In genomic region chr19:34135033-34135370, GRCh38 we compare ENCODE assay signal across 8 cellular contexts. TPM values are rescaled to one million over a fixed set of nuclear protein-coding genes. Genes with fewer than 3 reads are reported as not detected.
A peak's percentile ranks its signal among the peaks of the same experiment; 100 is the strongest.
DNase-seq lines count a peak whose midpoint lies in the region; ATAC-seq, FAIRE-seq and TF ChIP-seq lines count a peak whose summit lies in the region.

No MANE protein-coding gene starts in this region.

- no peaks in the 10 kb centered on the region for H3K4me1 Mint-ChIP-seq in dendritic cell treated with granulocyte-macrophage colony-stimulating factor and Interleukin-4, amounts not matched to agents 40 ng/mL and 50 ng/mL, for 4 days (ENCODE audit: low read depth)
- H3K4me1 Mint-ChIP-seq in natural killer cell treated with Interleukin-12 subunit alpha and Interleukin-12 subunit beta and Interleukin-15 and Interleukin-18, amount 100 ng/mL, for 72 hours (ENCODE audit: low read depth in 2 of 2) = peaks cover 0 to 2% of the 10 kb centered on the region in 2 donors

- H3K27me3 ChIP-seq in BLaER1 treated with 17β-estradiol and CSF1 and Interleukin-3, amounts not matched to agents 10 nM and 100 nM = no peaks in the 10 kb centered on the region
- no peaks in the 10 kb centered on the region for H3K27me3 ChIP-seq in Loucy (ENCODE audit: insufficient read depth, low read length, poor library complexity, severe bottlenecking)

- no peaks in the 10 kb centered on the region for H3K9me3 ChIP-seq in BLaER1 treated with 17β-estradiol and CSF1 and Interleukin-3, amounts not matched to agents 10 nM and 100 nM (replicated peaks in 1 of 11)
- H3K9me3 ChIP-seq in Loucy (ENCODE audit: insufficient read depth, low read depth, low read length) = no peaks in the 10 kb centered on the region

- H3K9ac ChIP-seq in BLaER1 treated with 17β-estradiol and CSF1 and Interleukin-3, amounts not matched to agents 10 nM and 100 nM = peak overlapping the region; percentile 83 to 91 (median 87)
- peak overlapping the region; percentile 94 for H3K9ac ChIP-seq in Loucy (ENCODE audit: low read depth, low read length, poor library complexity, severe bottlenecking)

- H3K27ac ChIP-seq in BLaER1 treated with 17β-estradiol and CSF1 and Interleukin-3, amounts not matched to agents 10 nM and 100 nM = peak overlapping the region; percentile 75 to 93 (median 86); a peak in 21 of 22 replicates

- no peaks in the 10 kb centered on the region for H3K9me3 Mint-ChIP-seq in dendritic cell treated with granulocyte-macrophage colony-stimulating factor and Interleukin-4, amounts not matched to agents 40 ng/mL and 50 ng/mL, for 4 days
- H3K9me3 Mint-ChIP-seq in natural killer cell treated with Interleukin-12 subunit alpha and Interleukin-12 subunit beta and Interleukin-15 and Interleukin-18, amount 100 ng/mL, for 72 hours = no peaks in the 10 kb centered on the region

- no peaks in the 10 kb centered on the region for H3F3A ChIP-seq in Loucy (ENCODE audit: low read depth)

- H3K36me3 Mint-ChIP-seq in dendritic cell treated with granulocyte-macrophage colony-stimulating factor and Interleukin-4, amounts not matched to agents 40 ng/mL and 50 ng/mL, for 4 days (ENCODE audit: low read depth) = peaks cover 8% of the 10 kb centered on the region
- H3K36me3 Mint-ChIP-seq in natural killer cell treated with Interleukin-12 subunit alpha and Interleukin-12 subunit beta and Interleukin-15 and Interleukin-18, amount 100 ng/mL, for 72 hours = no peaks in the 10 kb centered on the region

- peaks cover 7% of the 10 kb centered on the region for H3K27me3 Mint-ChIP-seq in dendritic cell treated with granulocyte-macrophage colony-stimulating factor and Interleukin-4, amounts not matched to agents 40 ng/mL and 50 ng/mL, for 4 days
- peaks cover 0 to under 1% of the 10 kb centered on the region in 2 donors for H3K27me3 Mint-ChIP-seq in natural killer cell treated with Interleukin-12 subunit alpha and Interleukin-12 subunit beta and Interleukin-15 and Interleukin-18, amount 100 ng/mL, for 72 hours

- H3K4me3 ChIP-seq in BLaER1 treated with 17β-estradiol and CSF1 and Interleukin-3, amounts not matched to agents 10 nM and 100 nM = peak overlapping the region; percentile 66 to 83 (median 74)
- H3K4me3 ChIP-seq in Loucy (ENCODE audit: low read length, poor library complexity, severe bottlenecking) = peak overlapping the region; percentile 93

- H3K4me2 ChIP-seq in BLaER1 treated with 17β-estradiol and CSF1 and Interleukin-3, amounts not matched to agents 10 nM and 100 nM = peak overlapping the region; percentile 78 to 97 (median 87)
- peak overlapping the region; percentile 87 for H3K4me2 ChIP-seq in Loucy (ENCODE audit: low read depth, low read length, poor library complexity, severe bottlenecking)

- H3K9me2 ChIP-seq in Loucy (replicated peaks; ENCODE audit: low read depth, low read length) = no peaks in the 10 kb centered on the region

- H3K4me1 ChIP-seq in BLaER1 treated with 17β-estradiol and CSF1 and Interleukin-3, amounts not matched to agents 10 nM and 100 nM = peaks cover 7 to 18% (median 12%) of the 10 kb centered on the region in 10 experiments; a peak in 19 of 20 replicates
- peaks cover 3% of the 10 kb centered on the region for H3K4me1 ChIP-seq in Loucy (ENCODE audit: insufficient read depth, low read length, poor library complexity, severe bottlenecking)

- H3K36me3 ChIP-seq in BLaER1 treated with 17β-estradiol and CSF1 and Interleukin-3, amounts not matched to agents 10 nM and 100 nM = no peaks in the 10 kb centered on the region
- no peaks in the 10 kb centered on the region for H3K36me3 ChIP-seq in Loucy (ENCODE audit: insufficient read depth, low read length)

- intact Hi-C loops in dendritic cell treated with granulocyte-macrophage colony-stimulating factor and Interleukin-4, amounts not matched to agents 40 ng/mL and 50 ng/mL, for 4 days (cut with micrococcal nuclease) = loop anchor here (2.0 kb wide), 1 partner anchor 38 kb away; the partner anchor contains the start of gene LSM14A

- ATAC-seq in natural killer cell treated with Interleukin-12 subunit alpha and Interleukin-12 subunit beta and Interleukin-15 and Interleukin-18, amount 100 ng/mL, for 72 hours = no peak

- TF ChIP-seq CTCF in Loucy (conservative IDR thresholded peaks at IDR 0.05; ENCODE audit: low read length) = no peak

- no peaks in the 10 kb centered on the region for H3K79me2 ChIP-seq in Loucy (ENCODE audit: insufficient read depth, low read length)

- peak overlapping the region; percentile 98 for H2AFZ ChIP-seq in Loucy (ENCODE audit: low read length)

- H3K27ac Mint-ChIP-seq in dendritic cell treated with granulocyte-macrophage colony-stimulating factor and Interleukin-4, amounts not matched to agents 40 ng/mL and 50 ng/mL, for 4 days = peak overlapping the region; percentile 90
- H3K27ac Mint-ChIP-seq in natural killer cell treated with Interleukin-12 subunit alpha and Interleukin-12 subunit beta and Interleukin-15 and Interleukin-18, amount 100 ng/mL, for 72 hours = peak overlapping the region; percentile 89 to 90

- DNase-seq in natural killer cell treated with Interleukin-12 subunit alpha and Interleukin-12 subunit beta and Interleukin-15 and Interleukin-18, amount 100 ng/mL, for 72 hours (ENCODE audit: low spot score) = no peak
- DNase-seq in NCI-H510A (lab: John Stamatoyannopoulos, UW) = no peak
- DNase-seq in HTR-8/SVneo (ENCODE audit: insufficient read length, low spot score) = no peak
- DNase-seq in NCI-H524 treated with DMSO at 0.1 percent for 48 hours (lab: John Stamatoyannopoulos, UW) = no peak
- DNase-seq in UCSD-AML1 (lab: John Stamatoyannopoulos, UW; ENCODE audit: unreplicated experiment) = no peak

- no peaks in the 10 kb centered on the region for H4K20me1 ChIP-seq in BLaER1 treated with 17β-estradiol and CSF1 and Interleukin-3, amounts not matched to agents 10 nM and 100 nM
- no peaks in the 10 kb centered on the region for H4K20me1 ChIP-seq in Loucy (ENCODE audit: insufficient read depth, low read length, poor library complexity, severe bottlenecking)

- peak overlapping the region; percentile 86 for H3K4me3 Mint-ChIP-seq in dendritic cell treated with granulocyte-macrophage colony-stimulating factor and Interleukin-4, amounts not matched to agents 40 ng/mL and 50 ng/mL, for 4 days
- peak overlapping the region; percentile 92 for H3K4me3 Mint-ChIP-seq in natural killer cell treated with Interleukin-12 subunit alpha and Interleukin-12 subunit beta and Interleukin-15 and Interleukin-18, amount 100 ng/mL, for 72 hours

- no peak for FAIRE-seq in HTR-8/SVneo (lab: Jason Lieb, UNC)

RNA-seq across cellular contexts. Expression of gene LSM14A, which starts 37.3 kb away (rescaled TPM):
- 100 to 1,000 TPM; 119 to 135 TPM for total RNA-seq in natural killer cell treated with Interleukin-12 subunit alpha and Interleukin-12 subunit beta and Interleukin-15 and Interleukin-18, amount 100 ng/mL, for 72 hours
